1 cellular context compared by ENCODE assay signal in the genomic region with DNA sequence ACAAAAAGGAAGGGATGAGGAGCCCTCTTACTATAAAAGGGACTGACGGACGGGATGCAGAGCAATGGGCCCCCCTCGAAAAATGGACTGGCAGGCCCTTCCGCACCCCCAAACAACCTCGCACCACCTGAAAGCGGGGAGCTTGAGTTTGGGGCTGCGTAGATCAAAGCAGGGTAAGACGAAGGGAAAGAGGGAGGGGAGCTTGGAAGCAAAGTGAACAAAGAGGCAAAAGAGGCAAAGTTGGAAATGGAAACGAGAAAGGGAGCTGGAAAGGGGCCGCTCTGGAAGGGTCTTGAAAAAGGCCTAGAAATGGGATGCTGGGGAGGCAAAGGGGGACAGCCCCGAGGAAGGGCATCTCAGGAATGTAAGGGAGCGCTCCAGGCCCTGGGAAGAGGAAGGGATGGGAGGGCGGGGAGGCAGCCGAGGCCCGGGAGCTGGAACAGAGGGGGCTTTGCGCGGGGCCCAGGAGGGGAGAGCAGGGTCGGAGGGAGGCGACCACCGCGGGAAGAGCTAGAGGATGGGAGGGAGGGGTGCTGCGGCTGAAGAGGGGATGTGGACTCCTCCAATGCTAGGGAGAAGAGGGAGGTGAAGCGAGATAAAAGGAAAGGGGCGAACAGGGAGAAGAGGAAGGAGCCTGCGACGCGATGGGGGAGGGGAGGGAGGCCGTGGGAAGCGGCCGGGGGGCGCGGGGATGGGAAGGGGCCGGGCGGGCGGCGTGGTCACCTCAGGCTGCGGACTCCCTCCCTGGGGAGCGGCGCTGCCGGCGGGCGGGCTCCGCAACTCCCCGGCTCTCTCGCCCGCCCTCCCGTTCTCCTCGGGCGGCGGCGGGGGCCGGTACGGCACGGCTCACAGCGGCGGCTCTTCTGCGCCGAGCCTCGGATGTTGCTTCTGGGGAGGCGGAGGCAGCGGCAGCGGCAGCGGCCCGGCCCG.
A peak's percentile ranks its signal among the peaks of the same experiment; 100 is the strongest.
TF ChIP-seq lines count a peak whose summit lies in the region.

No MANE protein-coding gene starts in this region.

TF ChIP-seq in K562, 482 proteins besides CTCF, POLR2A, EP300 and RAD21 (continued from another document and continues in another):
- TF ChIP-seq MAZ (CRISPR knock-in tag; conservative IDR thresholded peaks at IDR 0.05 in 1 of 2, IDR thresholded peaks at IDR 0.05 in 1 of 2) (peak in 1 of 2 experiments; percentile 32; a peak in 2 of 4 replicates), NFRKB (IDR thresholded peaks at IDR 0.05; ENCODE audit: low read depth) (peak; percentile 24; the same call in 1 of the 2 replicates), FIP1L1 (IDR thresholded peaks at IDR 0.05; ENCODE audit: low read depth, low read length, poor library complexity, severe bottlenecking) (no peak), SIN3A (IDR thresholded peaks at IDR 0.05; ENCODE audit: borderline replicate concordance in 2 of 2, control insufficient read depth in 1 of 2, low read depth in 2 of 2, low read length in 2 of 2) (0 out of 4 replicates have a peak, but pooled peaks of 1 of the 2 experiments have one; percentile 4), ERF (CRISPR knock-in tag; IDR thresholded peaks at IDR 0.05) (0 out of 2 replicates have a peak, but pooled peaks have one; percentile 41), ZNF586 (CRISPR knock-in tag; conservative IDR thresholded peaks at IDR 0.05) (no peak), ZNF253 (CRISPR knock-in tag; conservative IDR thresholded peaks at IDR 0.05) (no peak), ZBTB8A (IDR thresholded peaks at IDR 0.05; ENCODE audit: partially characterized antibody) (no peak), ZBTB26 (CRISPR knock-in tag; IDR thresholded peaks at IDR 0.05) (0 out of 2 replicates have a peak, but pooled peaks have one; percentile 7), SREBF2 (CRISPR knock-in tag; IDR thresholded peaks at IDR 0.05) (no peak), CGGBP1 (CRISPR knock-in tag; IDR thresholded peaks at IDR 0.05) (peak; percentile 34; the same call in 1 of the 2 replicates), TCF3 (CRISPR knock-in tag; IDR thresholded peaks at IDR 0.05) (no peak), CBFB (CRISPR knock-in tag; IDR thresholded peaks at IDR 0.05) (0 out of 2 replicates have a peak, but pooled peaks have one; percentile 2), KDM1A (IDR thresholded peaks at IDR 0.05) (0 out of 4 replicates have a peak, but pooled peaks of 1 of the 2 experiments have one; percentile 12), SNRNP70 (optimal IDR thresholded peaks at IDR 0.05; ENCODE audit: low read depth, low read length) (no peak), MLLT1 (IDR thresholded peaks at IDR 0.05) (peak in 1 of 2 experiments; percentile 64; a peak in 2 of 4 replicates), NELFE (IDR thresholded peaks at IDR 0.05; ENCODE audit: insufficient read depth, insufficient read length) (no peak), ZBTB7A (IDR thresholded peaks at IDR 0.05; ENCODE audit: borderline replicate concordance, control insufficient read depth, low read depth, low read length) (peak; percentile 29; the same call in 1 of the 2 replicates), ZNF785 (CRISPR knock-in tag; IDR thresholded peaks at IDR 0.05) (no peak), ASH1L (IDR thresholded peaks at IDR 0.05; ENCODE audit: borderline replicate concordance, low read depth, partially characterized antibody) (no peak), KLF6 (CRISPR knock-in tag; IDR thresholded peaks at IDR 0.05; ENCODE audit: borderline replicate concordance) (no peak), ZZZ3 (IDR thresholded peaks at IDR 0.05) (no peak), PCBP1 (IDR thresholded peaks at IDR 0.05; ENCODE audit: low read depth, low read length, poor library complexity, severe bottlenecking) (peak; percentile 44), AFF4 (CRISPR knock-in tag; IDR thresholded peaks at IDR 0.05) (no peak), RBBP5 (IDR thresholded peaks at IDR 0.05; ENCODE audit: borderline replicate concordance, insufficient read depth, low read length, poor library complexity, severe bottlenecking) (peak; percentile 85), TAF1 (IDR thresholded peaks at IDR 0.05; ENCODE audit: control insufficient read depth, extremely low read depth, insufficient read depth, low read length, severe bottlenecking) (peak; percentile 5), KDM5B (IDR thresholded peaks at IDR 0.05; ENCODE audit: insufficient replicate concordance, low read depth, low read length) (peak; percentile 25), ESRRB (CRISPR knock-in tag; IDR thresholded peaks at IDR 0.05; ENCODE audit: borderline replicate concordance) (no peak), GABPB1 (CRISPR knock-in tag; IDR thresholded peaks at IDR 0.05) (0 out of 2 replicates have a peak, but pooled peaks have one; percentile 2), ARHGAP35 (IDR thresholded peaks at IDR 0.05; ENCODE audit: partially characterized antibody) (no peak)
- TF ChIP-seq, protein P1, sequence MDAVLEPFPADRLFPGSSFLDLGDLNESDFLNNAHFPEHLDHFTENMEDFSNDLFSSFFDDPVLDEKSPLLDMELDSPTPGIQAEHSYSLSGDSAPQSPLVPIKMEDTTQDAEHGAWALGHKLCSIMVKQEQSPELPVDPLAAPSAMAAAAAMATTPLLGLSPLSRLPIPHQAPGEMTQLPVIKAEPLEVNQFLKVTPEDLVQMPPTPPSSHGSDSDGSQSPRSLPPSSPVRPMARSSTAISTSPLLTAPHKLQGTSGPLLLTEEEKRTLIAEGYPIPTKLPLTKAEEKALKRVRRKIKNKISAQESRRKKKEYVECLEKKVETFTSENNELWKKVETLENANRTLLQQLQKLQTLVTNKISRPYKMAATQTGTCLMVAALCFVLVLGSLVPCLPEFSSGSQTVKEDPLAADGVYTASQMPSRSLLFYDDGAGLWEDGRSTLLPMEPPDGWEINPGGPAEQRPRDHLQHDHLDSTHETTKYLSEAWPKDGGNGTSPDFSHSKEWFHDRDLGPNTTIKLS (IDR thresholded peaks at IDR 0.05; ENCODE audit: borderline replicate concordance, low read depth), result no peak
- TF ChIP-seq, protein P2, sequence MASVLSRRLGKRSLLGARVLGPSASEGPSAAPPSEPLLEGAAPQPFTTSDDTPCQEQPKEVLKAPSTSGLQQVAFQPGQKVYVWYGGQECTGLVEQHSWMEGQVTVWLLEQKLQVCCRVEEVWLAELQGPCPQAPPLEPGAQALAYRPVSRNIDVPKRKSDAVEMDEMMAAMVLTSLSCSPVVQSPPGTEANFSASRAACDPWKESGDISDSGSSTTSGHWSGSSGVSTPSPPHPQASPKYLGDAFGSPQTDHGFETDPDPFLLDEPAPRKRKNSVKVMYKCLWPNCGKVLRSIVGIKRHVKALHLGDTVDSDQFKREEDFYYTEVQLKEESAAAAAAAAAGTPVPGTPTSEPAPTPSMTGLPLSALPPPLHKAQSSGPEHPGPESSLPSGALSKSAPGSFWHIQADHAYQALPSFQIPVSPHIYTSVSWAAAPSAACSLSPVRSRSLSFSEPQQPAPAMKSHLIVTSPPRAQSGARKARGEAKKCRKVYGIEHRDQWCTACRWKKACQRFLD (CRISPR knock-in tag; IDR thresholded peaks at IDR 0.05), result 0 out of 2 replicates have a peak, but pooled peaks have one; percentile 15
- TF ChIP-seq, protein P3, sequence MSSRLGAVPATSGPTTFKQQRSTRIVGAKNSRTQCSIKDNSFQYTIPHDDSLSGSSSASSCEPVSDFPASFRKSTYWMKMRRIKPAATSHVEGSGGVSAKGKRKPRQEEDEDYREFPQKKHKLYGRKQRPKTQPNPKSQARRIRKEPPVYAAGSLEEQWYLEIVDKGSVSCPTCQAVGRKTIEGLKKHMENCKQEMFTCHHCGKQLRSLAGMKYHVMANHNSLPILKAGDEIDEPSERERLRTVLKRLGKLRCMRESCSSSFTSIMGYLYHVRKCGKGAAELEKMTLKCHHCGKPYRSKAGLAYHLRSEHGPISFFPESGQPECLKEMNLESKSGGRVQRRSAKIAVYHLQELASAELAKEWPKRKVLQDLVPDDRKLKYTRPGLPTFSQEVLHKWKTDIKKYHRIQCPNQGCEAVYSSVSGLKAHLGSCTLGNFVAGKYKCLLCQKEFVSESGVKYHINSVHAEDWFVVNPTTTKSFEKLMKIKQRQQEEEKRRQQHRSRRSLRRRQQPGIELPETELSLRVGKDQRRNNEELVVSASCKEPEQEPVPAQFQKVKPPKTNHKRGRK (tag; IDR thresholded peaks at IDR 0.05), result 0 out of 2 replicates have a peak, but pooled peaks have one; percentile 41
- TF ChIP-seq, protein P4, sequence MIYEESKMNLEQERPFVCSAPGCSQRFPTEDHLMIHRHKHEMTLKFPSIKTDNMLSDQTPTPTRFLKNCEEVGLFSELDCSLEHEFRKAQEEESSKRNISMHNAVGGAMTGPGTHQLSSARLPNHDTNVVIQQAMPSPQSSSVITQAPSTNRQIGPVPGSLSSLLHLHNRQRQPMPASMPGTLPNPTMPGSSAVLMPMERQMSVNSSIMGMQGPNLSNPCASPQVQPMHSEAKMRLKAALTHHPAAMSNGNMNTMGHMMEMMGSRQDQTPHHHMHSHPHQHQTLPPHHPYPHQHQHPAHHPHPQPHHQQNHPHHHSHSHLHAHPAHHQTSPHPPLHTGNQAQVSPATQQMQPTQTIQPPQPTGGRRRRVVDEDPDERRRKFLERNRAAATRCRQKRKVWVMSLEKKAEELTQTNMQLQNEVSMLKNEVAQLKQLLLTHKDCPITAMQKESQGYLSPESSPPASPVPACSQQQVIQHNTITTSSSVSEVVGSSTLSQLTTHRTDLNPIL (CRISPR knock-in tag; IDR thresholded peaks at IDR 0.05), result no peak
- TF ChIP-seq, protein P5, sequence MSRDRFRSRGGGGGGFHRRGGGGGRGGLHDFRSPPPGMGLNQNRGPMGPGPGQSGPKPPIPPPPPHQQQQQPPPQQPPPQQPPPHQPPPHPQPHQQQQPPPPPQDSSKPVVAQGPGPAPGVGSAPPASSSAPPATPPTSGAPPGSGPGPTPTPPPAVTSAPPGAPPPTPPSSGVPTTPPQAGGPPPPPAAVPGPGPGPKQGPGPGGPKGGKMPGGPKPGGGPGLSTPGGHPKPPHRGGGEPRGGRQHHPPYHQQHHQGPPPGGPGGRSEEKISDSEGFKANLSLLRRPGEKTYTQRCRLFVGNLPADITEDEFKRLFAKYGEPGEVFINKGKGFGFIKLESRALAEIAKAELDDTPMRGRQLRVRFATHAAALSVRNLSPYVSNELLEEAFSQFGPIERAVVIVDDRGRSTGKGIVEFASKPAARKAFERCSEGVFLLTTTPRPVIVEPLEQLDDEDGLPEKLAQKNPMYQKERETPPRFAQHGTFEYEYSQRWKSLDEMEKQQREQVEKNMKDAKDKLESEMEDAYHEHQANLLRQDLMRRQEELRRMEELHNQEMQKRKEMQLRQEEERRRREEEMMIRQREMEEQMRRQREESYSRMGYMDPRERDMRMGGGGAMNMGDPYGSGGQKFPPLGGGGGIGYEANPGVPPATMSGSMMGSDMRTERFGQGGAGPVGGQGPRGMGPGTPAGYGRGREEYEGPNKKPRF (IDR thresholded peaks at IDR 0.05; ENCODE audit: low read depth, low read length), result no peak
